6 cellular contexts compared by ENCODE assay signal in the genomic region with DNA sequence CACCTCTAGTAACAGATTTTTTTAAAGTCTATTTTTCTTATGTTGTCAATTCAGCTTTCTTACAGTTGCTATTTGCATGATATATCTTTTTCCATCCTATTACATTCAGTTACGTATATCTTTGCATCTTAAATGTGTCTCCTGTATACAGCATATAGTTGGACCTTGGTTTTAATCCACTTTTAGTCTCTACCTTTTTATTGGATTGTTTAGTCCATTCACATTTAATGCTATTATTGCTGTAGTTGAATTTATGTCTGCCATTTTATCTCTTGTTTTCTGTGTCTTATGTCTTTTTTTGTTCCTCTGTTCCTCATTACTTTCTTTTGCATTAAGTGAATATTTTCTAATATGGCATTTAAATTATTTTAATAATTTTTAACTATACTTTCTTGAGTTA.
"Had no signal": no experiment of that assay in that cellular context is flagged by ENCODE, and none has a peak within 500 bp of the region (broad histone marks: within the 10 kb centered on the region; RNA-seq: fewer than 3 reads in every experiment).

No MANE protein-coding gene starts in this region.

- H3K27ac ChIP-seq: HL-60 had no signal

- ATAC-seq: HepG2 had no signal

- FAIRE-seq: HepG2, HTR-8/SVneo had no signal

- DNase-seq: IMR-90, KBM-7, KG1 had no signal
